ENCODE assay signal across 8 cellular contexts in genomic region chr18:35582310-35582682, GRCh38. TPM values are rescaled to one million over a fixed set of nuclear protein-coding genes. Genes with fewer than 3 reads are reported as not detected.
DNase-seq lines count a peak whose midpoint lies in the region; ATAC-seq, FAIRE-seq and TF ChIP-seq lines count a peak whose summit lies in the region.

No MANE protein-coding gene starts in this region.

- TF ChIP-seq POLR2A in GM12891 (IDR thresholded peaks at IDR 0.05; ENCODE audit: low read depth, low read length), result no peak
- no peak for TF ChIP-seq POLR2A in gastrocnemius medialis (IDR thresholded peaks at IDR 0.05)

- H4K20me1 ChIP-seq in SU-DHL-6 (ENCODE audit: low read depth, low read length), result no peaks in the 10 kb centered on the region; the same call in 1 of the 2 replicates

- no peaks in the 10 kb centered on the region for H3K79me2 ChIP-seq in SU-DHL-6 (ENCODE audit: insufficient read depth, low read length)

- H3K4me1 ChIP-seq in gastrocnemius medialis, result peaks cover 19 to 24% of the 10 kb centered on the region in 2 donors

- no peaks in the 10 kb centered on the region for H3K27me3 ChIP-seq in SU-DHL-6 (ENCODE audit: low read length)
- no peaks in the 10 kb centered on the region for H3K27me3 ChIP-seq in gastrocnemius medialis

- intact Hi-C loops in gastrocnemius medialis (cut with DNase I; ENCODE audit: low total_unique reads), result loop anchor here (5.0 to 10.0 kb wide), 4 partner anchors 35 to 393 kb away; partner anchors contain the start of gene RMP24

- 0 out of 2 replicates have a peak, but pooled peaks cover 5% of the 10 kb centered on the region for H3K36me3 ChIP-seq in SU-DHL-6 (ENCODE audit: low read length)
- no peaks in the 10 kb centered on the region for H3K36me3 ChIP-seq in gastrocnemius medialis

- ATAC-seq in gastrocnemius medialis (no peak), HG02798 (IDR thresholded peaks at IDR 0.05; ENCODE audit: poor library complexity, unreplicated experiment) (no peak)

- peak overlapping the region; percentile 59 for H3K9ac ChIP-seq in SU-DHL-6 (ENCODE audit: low read length)

- TF ChIP-seq CTCF in SU-DHL-6 (IDR thresholded peaks at IDR 0.05; ENCODE audit: insufficient read depth, low read length, poor library complexity, severe bottlenecking), result no peak
- no peak for TF ChIP-seq CTCF in fibroblast of pulmonary artery (IDR thresholded peaks at IDR 0.05; ENCODE audit: low read length, missing control alignments)
- TF ChIP-seq CTCF in gastrocnemius medialis (IDR thresholded peaks at IDR 0.05 in 4 of 5, conservative IDR thresholded peaks at IDR 0.05 in 1 of 5), result no peak

- H3K27ac ChIP-seq in SU-DHL-6 (ENCODE audit: low read depth, low read length) (no peak overlapping the region), gastrocnemius medialis (peak overlapping the region; percentile 73 to 87 (median 80))

- DNase-seq in GM12891 (ENCODE audit: insufficient read length, low spot score), result no peak
- no peak for DNase-seq in fibroblast of pulmonary artery (ENCODE audit: low read depth)
- no peak for DNase-seq in gastrocnemius medialis
- no peak for DNase-seq in NCI-H1930 (lab: John Stamatoyannopoulos, UW)
- no peak for DNase-seq in AG08395 (ENCODE audit: low spot score)
- DNase-seq in putamen (ENCODE audit: low spot score), result no peak

- peak overlapping the region; percentile 52 for H2AFZ ChIP-seq in SU-DHL-6 (ENCODE audit: low read depth, low read length, severe bottlenecking)

- peak overlapping the region; percentile 71 for H3K4me2 ChIP-seq in SU-DHL-6 (ENCODE audit: low read depth, low read length, poor library complexity, severe bottlenecking)

- peak overlapping the region; percentile 59 for H3K4me3 ChIP-seq in SU-DHL-6 (ENCODE audit: insufficient read depth, low read length, poor library complexity, severe bottlenecking)
- peak overlapping the region; percentile 80 for H3K4me3 ChIP-seq in fibroblast of pulmonary artery (replicated peaks; ENCODE audit: low read depth, low read length)
- peak overlapping the region; percentile 63 to 88 (median 76) for H3K4me3 ChIP-seq in gastrocnemius medialis

- H3K9me3 ChIP-seq in SU-DHL-6 (ENCODE audit: insufficient read depth, low read length) (no peaks in the 10 kb centered on the region), gastrocnemius medialis (no peaks in the 10 kb centered on the region)

- no peaks in the 10 kb centered on the region for H3K9me2 ChIP-seq in SU-DHL-6 (replicated peaks; ENCODE audit: insufficient read depth, low read length)

- peaks cover 21% of the 10 kb centered on the region for H3F3A ChIP-seq in SU-DHL-6 (ENCODE audit: insufficient read depth)

- in situ Hi-C loops in gastrocnemius medialis (cut with MboI; ENCODE audit: low sequenced_read_pairs in 4 of 4), result loop anchor here in 1 of 4 donors (10.0 to 25.0 kb wide), 2 partner anchors 87 to 380 kb away; partner anchors contain the start of genes INO80C and RMP24

- peak; percentile 33 for FAIRE-seq in GM12891 (lab: Jason Lieb, UNC)

TF ChIP-seq in GM12891, 5 proteins besides CTCF, POLR2A, EP300 and RAD21:
- TF ChIP-seq POLR2AphosphoS5 (IDR thresholded peaks at IDR 0.05; ENCODE audit: low read depth, low read length), result no peak
- no peak for TF ChIP-seq PAX5 (IDR thresholded peaks at IDR 0.05; ENCODE audit: insufficient read depth, low read length, severe bottlenecking)
- TF ChIP-seq POU2F2 (IDR thresholded peaks at IDR 0.05; ENCODE audit: low read depth, low read length), result no peak
- TF ChIP-seq TAF1 (IDR thresholded peaks at IDR 0.05; ENCODE audit: low read depth, low read length), result no peak
- no peak for TF ChIP-seq SPI1 (IDR thresholded peaks at IDR 0.05; ENCODE audit: low read depth, low read length)

RNA-seq across cellular contexts. Expression of gene GALNT1, which starts 0.8 kb away (rescaled TPM):
- 11.6 TPM for polyA plus RNA-seq in GM12891 (2012; ENCODE audit: low read depth, missing spikeins)
- total RNA-seq in gastrocnemius medialis, result 10 to 100 TPM; 40.2 to 47.9 (median 45.0) TPM
